15 cellular contexts compared by ENCODE assay signal in genomic region chr1:118785246-118785645, GRCh38.
A peak's percentile ranks its signal among the peaks of the same experiment; 100 is the strongest.
DNase-seq lines count a peak whose midpoint lies in the region; FAIRE-seq and TF ChIP-seq lines count a peak whose summit lies in the region.
"Had no signal": no experiment of that assay in that cellular context is flagged by ENCODE, and none has a peak within 500 bp of the region (broad histone marks: within the 10 kb centered on the region; RNA-seq: fewer than 3 reads in every experiment).

No MANE protein-coding gene starts in this region.

- H3K27ac Mint-ChIP-seq in immature natural killer cell = no peak overlapping the region
- H3K27ac Mint-ChIP-seq: IgD-negative memory B cell had no signal

- no peak for TF ChIP-seq CTCF in AG10803 (conservative IDR thresholded peaks at IDR 0.05; ENCODE audit: low read length)
- TF ChIP-seq CTCF in HEK293 (tag by site-specific recombination; IDR thresholded peaks at IDR 0.05) = no peak
- TF ChIP-seq CTCF in kidney (IDR thresholded peaks at IDR 0.05; ENCODE audit: borderline replicate concordance, extremely low read depth, insufficient read depth) = no peak

- CTCF ChIA-PET in HEK293 (lab: Yijun Ruan, JAX) = no interaction called here

- H3K4me1 Mint-ChIP-seq in immature natural killer cell = no peaks in the 10 kb centered on the region
- H3K4me1 Mint-ChIP-seq: IgD-negative memory B cell had no signal

- no peak for FAIRE-seq in kidney (lab: Jason Lieb, UNC)

- POLR2A ChIA-PET in HEK293 (lab: Yijun Ruan, JAX) = no interaction called here

- H3K4me1 ChIP-seq in HEK293 (ENCODE audit: control insufficient read depth, insufficient read depth, low read length) (peaks cover 11% of the 10 kb centered on the region), kidney (ENCODE audit: control insufficient read depth in 1 of 2, insufficient read depth in 1 of 2, low read depth in 1 of 2, low read length in 2 of 2) (no peaks in the 10 kb centered on the region)

- no peak overlapping the region for H3K27ac ChIP-seq in HEK293 (ENCODE audit: extremely low read depth, low read depth, low read length)
- H3K27ac ChIP-seq in SK-N-MC = no peak overlapping the region
- H3K27ac ChIP-seq in kidney (ENCODE audit: low read depth in 2 of 2, low read length in 2 of 2) = no peak overlapping the region
- H3K27ac ChIP-seq: C4-2B had no signal

- DNase-seq in AG10803 (ENCODE audit: low read depth) = peak; percentile 14
- peak; percentile 44 for DNase-seq in SK-N-MC (ENCODE audit: low read depth, low spot score)
- DNase-seq in kidney = peak; percentile 59
- no peak for DNase-seq in immature natural killer cell
- DNase-seq in AG20443 (ENCODE audit: low spot score) = no peak
- no peak for DNase-seq in cerebellum (ENCODE audit: low spot score)
- DNase-seq in activated naive CD4-positive, alpha-beta T cell treated with Interleukin-2 at 50 U/mL for 16 hours = no peak
- DNase-seq: activated CD4-positive, CD25-positive, alpha-beta regulatory T cell; NCI-H510A; Right ventricle myocardium superior; stimulated activated CD4-positive, alpha-beta T cell treated with anti-CD3 and anti-CD28 coated beads, Interleukin-4, amount 100 ng/mL, for 24 hours; stimulated activated naive CD4-positive, alpha-beta T cell had no signal

- H3K9ac ChIP-seq in SK-N-MC (ENCODE audit: insufficient read length) = no peak overlapping the region
- no peak overlapping the region for H3K9ac ChIP-seq in kidney (ENCODE audit: low read length in 2 of 2)

- peaks cover 8 to 46% (median 19%) of the 10 kb centered on the region in 6 donors for H3K9me3 Mint-ChIP-seq in immature natural killer cell

- peaks cover 0 to 2% (median 0%) of the 10 kb centered on the region in 3 donors for H3K36me3 Mint-ChIP-seq in immature natural killer cell
- H3K36me3 Mint-ChIP-seq: IgD-negative memory B cell had no signal

- intact Hi-C loops in kidney (cut with DNase I) = no loop called here

- H3K36me3 ChIP-seq in HEK293 (ENCODE audit: control insufficient read depth in 2 of 2, insufficient read depth in 1 of 2, low read length in 2 of 2) (no peaks in the 10 kb centered on the region), SK-N-MC (ENCODE audit: insufficient read depth, low read length) (no peaks in the 10 kb centered on the region), kidney (ENCODE audit: control insufficient read depth in 1 of 2, insufficient read depth in 2 of 2, low read length in 2 of 2) (no peaks in the 10 kb centered on the region)

- H3K4me3 Mint-ChIP-seq in immature natural killer cell = no peak overlapping the region
- H3K4me3 Mint-ChIP-seq: IgD-negative memory B cell had no signal

- H3K9me3 ChIP-seq in HEK293 (ENCODE audit: control insufficient read depth, insufficient read depth, low read depth, low read length) (no peaks in the 10 kb centered on the region), SK-N-MC (ENCODE audit: low read depth, low read length) (no peaks in the 10 kb centered on the region), kidney (ENCODE audit: control insufficient read depth in 1 of 2, low read length in 2 of 2) (no peaks in the 10 kb centered on the region)

- H3K4me3 ChIP-seq in AG10803 (ENCODE audit: low read length) (no peak overlapping the region), HEK293 (ENCODE audit: low read depth, low read length) (no peak overlapping the region), SK-N-MC (no peak overlapping the region; the same call in 1 of the 2 replicates), kidney (ENCODE audit: low read length in 2 of 2) (no peak overlapping the region)

- H3K27me3 Mint-ChIP-seq in immature natural killer cell (ENCODE audit: low read depth in 3 of 3) = peaks cover 0 to 1% (median 0%) of the 10 kb centered on the region in 3 donors
- H3K27me3 Mint-ChIP-seq: IgD-negative memory B cell had no signal

TF ChIP-seq in HEK293, 187 proteins besides CTCF, POLR2A, EP300 and RAD21:
- TF ChIP-seq ZFHX2 (tag by site-specific recombination; conservative IDR thresholded peaks at IDR 0.05) = no peak
- no peak for TF ChIP-seq ZNF138 (tag by site-specific recombination; IDR thresholded peaks at IDR 0.05; ENCODE audit: borderline replicate concordance)
- TF ChIP-seq, protein P1, sequence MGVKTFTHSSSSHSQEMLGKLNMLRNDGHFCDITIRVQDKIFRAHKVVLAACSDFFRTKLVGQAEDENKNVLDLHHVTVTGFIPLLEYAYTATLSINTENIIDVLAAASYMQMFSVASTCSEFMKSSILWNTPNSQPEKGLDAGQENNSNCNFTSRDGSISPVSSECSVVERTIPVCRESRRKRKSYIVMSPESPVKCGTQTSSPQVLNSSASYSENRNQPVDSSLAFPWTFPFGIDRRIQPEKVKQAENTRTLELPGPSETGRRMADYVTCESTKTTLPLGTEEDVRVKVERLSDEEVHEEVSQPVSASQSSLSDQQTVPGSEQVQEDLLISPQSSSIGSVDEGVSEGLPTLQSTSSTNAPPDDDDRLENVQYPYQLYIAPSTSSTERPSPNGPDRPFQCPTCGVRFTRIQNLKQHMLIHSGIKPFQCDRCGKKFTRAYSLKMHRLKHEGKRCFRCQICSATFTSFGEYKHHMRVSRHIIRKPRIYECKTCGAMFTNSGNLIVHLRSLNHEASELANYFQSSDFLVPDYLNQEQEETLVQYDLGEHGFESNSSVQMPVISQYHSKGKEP (tag by site-specific recombination; IDR thresholded peaks at IDR 0.05) = no peak
- peak; percentile 46; the same call in 1 of the 2 replicates for TF ChIP-seq ZBTB17 (tag by site-specific recombination; IDR thresholded peaks at IDR 0.05)

Comparison
In these comparisons a context has a peak if more than half of its experiments do, and no peak if none do; other contexts are left out.
1. DNase-seq: peak in AG10803 (single experiment), SK-N-MC (single experiment) and kidney (single experiment); none in immature natural killer cell (0 of 3), AG20443 (single experiment), cerebellum (single experiment) and activated naive CD4-positive, alpha-beta T cell treated with Interleukin-2 at 50 U/mL for 16 hours (single experiment).